ENCODE assay signal across 1 cellular context in genomic region chr11:70389191-70389590, GRCh38.
TF ChIP-seq lines count a peak whose summit lies in the region.

No MANE protein-coding gene starts in this region.

TF ChIP-seq in K562, 482 proteins besides CTCF, POLR2A, EP300 and RAD21 (continued from another document):
- TF ChIP-seq FOXO4 (CRISPR knock-in tag; IDR thresholded peaks at IDR 0.05) = no peak
